9 cellular contexts compared by ENCODE assay signal in genomic region chr11:129372609-129373488, GRCh38. TPM values are rescaled to one million over a fixed set of nuclear protein-coding genes. Genes with fewer than 3 reads are reported as not detected.
DNase-seq lines count a peak whose midpoint lies in the region; ATAC-seq, FAIRE-seq and TF ChIP-seq lines count a peak whose summit lies in the region.
"Had no signal": no experiment of that assay in that cellular context is flagged by ENCODE, and none has a peak within 500 bp of the region (broad histone marks: within the 10 kb centered on the region; RNA-seq: fewer than 3 reads in every experiment).

No MANE protein-coding gene starts in this region.

- H3K18ac ChIP-seq in mesenchymal stem cell (ENCODE audit: low read depth in 1 of 2, low read length in 2 of 2) = no peak overlapping the region

- peaks cover 24% of the 10 kb centered on the region for H3K4me1 ChIP-seq in mesenchymal stem cell (ENCODE audit: control insufficient read depth, insufficient read depth, low read depth, low read length)

- H3K27ac ChIP-seq in mesenchymal stem cell (ENCODE audit: low read length, poor library complexity, severe bottlenecking) = no peak overlapping the region

- no peak for DNase-seq in activated naive CD4-positive, alpha-beta T cell treated with anti-CD3 and anti-CD28 coated beads, Interleukin-2, amount 50 U/mL, for 16 hours
- DNase-seq in bronchial epithelial cell (ENCODE audit: low read depth) = no peak
- peak; percentile 6 for DNase-seq in mesenchymal stem cell
- DNase-seq in type B pancreatic cell (ENCODE audit: extremely low spot score, unreplicated experiment) = no peak
- no peak for DNase-seq in HuH-7 (ENCODE audit: low spot score)
- no peak for DNase-seq in sciatic nerve (ENCODE audit: low spot score)
- DNase-seq: NCI-H2029 treated with DMSO at 0.1 percent for 48 hours had no signal

- no peak overlapping the region for H2BK5ac ChIP-seq in mesenchymal stem cell (ENCODE audit: low read depth, low read length, poor library complexity, severe bottlenecking)

- H3K79me1 ChIP-seq in mesenchymal stem cell (replicated peaks; ENCODE audit: low read length, poor library complexity, severe bottlenecking) = no peaks in the 10 kb centered on the region

- H3K27me3 Mint-ChIP-seq in activated naive CD4-positive, alpha-beta T cell treated with anti-CD3 and anti-CD28 coated beads, Interleukin-2, amount 50 U/mL, for 24 hours = peaks cover 66% of the 10 kb centered on the region
- peaks cover 90% of the 10 kb centered on the region for H3K27me3 Mint-ChIP-seq in type B pancreatic cell

- H3K4me1 Mint-ChIP-seq in activated naive CD4-positive, alpha-beta T cell treated with anti-CD3 and anti-CD28 coated beads, Interleukin-2, amount 50 U/mL, for 24 hours = peaks cover 32% of the 10 kb centered on the region
- peaks cover 19% of the 10 kb centered on the region for H3K4me1 Mint-ChIP-seq in type B pancreatic cell (ENCODE audit: unreplicated experiment)

- H3K14ac ChIP-seq in mesenchymal stem cell (ENCODE audit: low read length in 2 of 2) = no peak overlapping the region

- H3K4me2 ChIP-seq in mesenchymal stem cell (ENCODE audit: low read length, poor library complexity, severe bottlenecking) = peak overlapping the region; percentile 66

- no peak overlapping the region for H4K8ac ChIP-seq in mesenchymal stem cell (ENCODE audit: low read length)

- ATAC-seq in GM18502 (IDR thresholded peaks at IDR 0.05; ENCODE audit: poor library complexity, unreplicated experiment) = no peak
- no peak for ATAC-seq in sciatic nerve

- H2AK5ac ChIP-seq in mesenchymal stem cell (ENCODE audit: low read length, severe bottlenecking) = no peak overlapping the region

- no peak overlapping the region for H3K9ac ChIP-seq in mesenchymal stem cell (ENCODE audit: low read length)

- peak overlapping the region; percentile 46 for H3K27ac Mint-ChIP-seq in activated naive CD4-positive, alpha-beta T cell treated with anti-CD3 and anti-CD28 coated beads, Interleukin-2, amount 50 U/mL, for 24 hours
- H3K27ac Mint-ChIP-seq in type B pancreatic cell = peak overlapping the region; percentile 68

- H3K9me3 Mint-ChIP-seq in activated naive CD4-positive, alpha-beta T cell treated with anti-CD3 and anti-CD28 coated beads, Interleukin-2, amount 50 U/mL, for 24 hours = no peaks in the 10 kb centered on the region
- no peaks in the 10 kb centered on the region for H3K9me3 Mint-ChIP-seq in type B pancreatic cell

- H2BK120ac ChIP-seq in mesenchymal stem cell (ENCODE audit: low read depth, low read length) = no peak overlapping the region

- no peak overlapping the region for H4K91ac ChIP-seq in mesenchymal stem cell (ENCODE audit: low read length)

- no peak for FAIRE-seq in bronchial epithelial cell (lab: Jason Lieb, UNC)

- H3K36me3 Mint-ChIP-seq in activated naive CD4-positive, alpha-beta T cell treated with anti-CD3 and anti-CD28 coated beads, Interleukin-2, amount 50 U/mL, for 24 hours = no peaks in the 10 kb centered on the region
- H3K36me3 Mint-ChIP-seq in type B pancreatic cell = peaks cover 10% of the 10 kb centered on the region

- no peak overlapping the region for H2BK15ac ChIP-seq in mesenchymal stem cell (ENCODE audit: low read depth, poor library complexity, severe bottlenecking)

- H3K4me3 ChIP-seq in bronchial epithelial cell (ENCODE audit: low read depth, low read length) (peak overlapping the region; percentile 23), mesenchymal stem cell (ENCODE audit: insufficient read depth in 1 of 2, low read depth in 1 of 2, low read length in 2 of 2) (peak overlapping the region; percentile 40 to 65)

- H3K27me3 ChIP-seq in bronchial epithelial cell (ENCODE audit: control insufficient read depth, insufficient read depth, low read length) (peaks cover 15% of the 10 kb centered on the region), mesenchymal stem cell (ENCODE audit: control insufficient read depth in 1 of 2, insufficient read depth in 1 of 2, low read length in 2 of 2) (peaks cover 77 to 95% of the 10 kb centered on the region in 2 experiments)

- no peak for TF ChIP-seq CTCF in bronchial epithelial cell (IDR thresholded peaks at IDR 0.05; ENCODE audit: insufficient read depth, low read length, severe bottlenecking)
- no peak for TF ChIP-seq CTCF in type B pancreatic cell (conservative IDR thresholded peaks at IDR 0.05)

- H3K36me3 ChIP-seq in bronchial epithelial cell (ENCODE audit: control insufficient read depth, insufficient read depth, low read length) (no peaks in the 10 kb centered on the region), mesenchymal stem cell (ENCODE audit: control insufficient read depth in 1 of 2, insufficient read depth in 2 of 2, low read depth in 1 of 2, low read length in 2 of 2) (no peaks in the 10 kb centered on the region)

- peak overlapping the region; percentile 61 for H3K4me3 Mint-ChIP-seq in activated naive CD4-positive, alpha-beta T cell treated with anti-CD3 and anti-CD28 coated beads, Interleukin-2, amount 50 U/mL, for 24 hours
- H3K4me3 Mint-ChIP-seq in type B pancreatic cell = peak overlapping the region; percentile 88

- no peak overlapping the region for H2BK12ac ChIP-seq in mesenchymal stem cell (ENCODE audit: low read length in 2 of 2)

- no peaks in the 10 kb centered on the region for H3K9me3 ChIP-seq in mesenchymal stem cell (ENCODE audit: control insufficient read depth, low read length)

- 2% methylated on average over 76 of the region's 77 CpGs for WGBS in mesenchymal stem cell

- H3K4ac ChIP-seq in mesenchymal stem cell (ENCODE audit: low read depth in 1 of 2, low read length in 2 of 2) = no peak overlapping the region

- H3K23ac ChIP-seq in mesenchymal stem cell (ENCODE audit: low read length in 2 of 2) = no peak overlapping the region

- no peak overlapping the region for H2AFZ ChIP-seq in mesenchymal stem cell (ENCODE audit: low read depth, low read length)

- intact Hi-C loops in sciatic nerve (cut with DNase I) = no loop called here

RNA-seq across cellular contexts. Expression of gene BARX2, which starts 2.8 kb away (rescaled TPM):
- 2.9 and 8.1 TPM in 2 replicates for total RNA-seq in bronchial epithelial cell
- not detected for polyA plus RNA-seq in mesenchymal stem cell (2013, experiment 1 of 2)
- not detected for polyA plus RNA-seq in mesenchymal stem cell (2013, experiment 2 of 2)
- 62.1 and 186 TPM in 2 replicates for total RNA-seq in type B pancreatic cell (ENCODE audit: low replicate concordance)
- total RNA-seq in sciatic nerve = not detected
